Comparison of ENCODE assay signal across 9 cellular contexts in the genomic region with DNA sequence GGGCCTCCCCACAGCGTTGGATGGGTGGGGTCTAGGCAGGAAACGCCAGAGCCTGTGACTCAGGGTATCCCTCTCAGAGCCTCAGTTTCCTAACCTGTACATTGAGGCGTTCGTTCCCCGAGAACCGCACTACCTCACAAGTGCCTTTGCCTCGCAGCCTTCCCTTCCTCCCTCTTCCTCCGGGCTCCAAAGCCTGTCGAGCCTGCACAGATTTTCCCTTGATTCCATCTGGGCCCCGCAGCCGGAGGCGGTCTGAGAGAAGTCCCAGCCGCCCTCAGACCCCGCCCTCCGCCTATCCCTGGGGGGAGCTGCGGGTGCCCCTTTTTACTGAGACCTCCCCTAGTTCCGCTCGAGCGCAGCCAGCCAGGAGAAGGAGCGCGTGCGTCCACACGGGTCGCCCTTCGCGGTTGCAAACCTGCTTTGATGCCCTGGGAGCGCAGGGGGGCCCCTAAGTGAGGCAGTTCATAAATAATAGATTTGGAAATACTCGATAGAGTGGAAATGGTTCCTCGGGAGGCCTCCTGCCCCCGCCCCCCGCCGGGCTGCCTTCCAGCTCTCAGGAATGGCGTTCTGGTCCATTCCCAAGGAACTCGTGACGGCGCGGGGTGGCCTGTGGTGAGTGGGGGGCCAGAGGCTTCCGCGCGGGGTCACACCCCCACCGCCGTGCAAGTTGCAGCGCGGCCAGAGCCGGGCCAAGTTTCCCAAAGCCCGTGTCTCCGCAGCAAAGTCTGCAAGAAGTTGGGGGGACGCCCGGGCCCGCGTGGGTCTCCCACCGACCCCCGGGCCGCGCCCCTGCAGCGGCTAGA. TPM values are rescaled to one million over a fixed set of nuclear protein-coding genes. Genes with fewer than 3 reads are reported as not detected.
DNase-seq lines count a peak whose midpoint lies in the region; ATAC-seq and TF ChIP-seq lines count a peak whose summit lies in the region.
"Had no signal": no experiment of that assay in that cellular context is flagged by ENCODE, and none has a peak within 500 bp of the region (broad histone marks: within the 10 kb centered on the region; RNA-seq: fewer than 3 reads in every experiment).

No MANE protein-coding gene starts in this region.

- H3K79me2 ChIP-seq in MM.1S (ENCODE audit: low read length) = no peaks in the 10 kb centered on the region

- H3K9me3 ChIP-seq in MM.1S (replicated peaks; ENCODE audit: insufficient read depth, low read length) (no peaks in the 10 kb centered on the region), ascending aorta (no peaks in the 10 kb centered on the region)
- H3K9me3 ChIP-seq: adrenal gland had no signal

- H3K27me3 ChIP-seq in MM.1S (replicated peaks; ENCODE audit: insufficient read depth, low read length) (peaks cover 31% of the 10 kb centered on the region), ascending aorta (peaks cover 7% of the 10 kb centered on the region)

- H2AFZ ChIP-seq in MM.1S (ENCODE audit: low read length) = no peak overlapping the region

- no peaks in the 10 kb centered on the region for H3K9me2 ChIP-seq in MM.1S (replicated peaks; ENCODE audit: insufficient read depth, low read length)

- intact Hi-C loops in ascending aorta (cut with DNase I) = no loop called here

- no peak for ATAC-seq in stimulated activated naive CD8-positive, alpha-beta T cell treated with anti-CD3 and anti-CD28 coated beads, Interleukin-15, Interleukin-2, amounts not matched to agents 100 U/mL and 50 U/mL, for 24 hours

- DNase-seq in NCI-H1417 (lab: John Stamatoyannopoulos, UW) (peak in 2 of 3 experiments; percentile 33 to 56), NCI-H1417 treated with DMSO at 0.1 percent for 48 hours (lab: John Stamatoyannopoulos, UW) (no peak), MM.1S (no peak), ascending aorta (ENCODE audit: low spot score in 2 of 2) (no peak), iPS-NIHi7 (ENCODE audit: extremely low spot score) (peak; percentile 52), UCSD-AML1 (lab: John Stamatoyannopoulos, UW; ENCODE audit: unreplicated experiment) (no peak), A172 (ENCODE audit: low spot score) (no peak)
- peak; percentile 42 for DNase-seq in stimulated activated naive CD8-positive, alpha-beta T cell treated with anti-CD3 and anti-CD28 coated beads, Interleukin-15, Interleukin-2, amounts not matched to agents 100 U/mL and 50 U/mL, for 24 hours

- H3K4me1 ChIP-seq in MM.1S (ENCODE audit: low read length) = 0 out of 2 replicates have a peak, but pooled peaks cover 4% of the 10 kb centered on the region
- H3K4me1 ChIP-seq in ascending aorta = peaks cover 8 to 11% of the 10 kb centered on the region in 2 donors

- H3K36me3 ChIP-seq in MM.1S (replicated peaks; ENCODE audit: insufficient read depth, low read length) (no peaks in the 10 kb centered on the region), ascending aorta (no peaks in the 10 kb centered on the region)
- H3K36me3 ChIP-seq: adrenal gland had no signal

- no peak overlapping the region for H3K9ac ChIP-seq in MM.1S (ENCODE audit: low read length)

- no peak for TF ChIP-seq CTCF in MM.1S (IDR thresholded peaks at IDR 0.05; ENCODE audit: low read length)
- TF ChIP-seq CTCF in ascending aorta (IDR thresholded peaks at IDR 0.05) = no peak

- H3K4me3 ChIP-seq in MM.1S (ENCODE audit: low read length) = no peak overlapping the region
- peak overlapping the region; percentile 60 to 76 for H3K4me3 ChIP-seq in ascending aorta

- H3K27ac ChIP-seq in MM.1S (ENCODE audit: low read length) (no peak overlapping the region), ascending aorta (no peak overlapping the region)
- H3K27ac ChIP-seq: adrenal gland had no signal

- H4K20me1 ChIP-seq in MM.1S (ENCODE audit: insufficient read depth, low read length) = no peaks in the 10 kb centered on the region

- peak overlapping the region; percentile 54; the same call in 1 of the 2 replicates for H3K4me2 ChIP-seq in MM.1S (ENCODE audit: low read depth, low read length)

- no peaks in the 10 kb centered on the region for H3F3A ChIP-seq in MM.1S (ENCODE audit: insufficient read depth, low read length)

RNA-seq across cellular contexts. Expression of a gene that starts 0.7 kb away (rescaled TPM):
- total RNA-seq in ascending aorta = not detected
- 10.9 and 11.1 TPM in 2 replicates for total RNA-seq in A172 (2014; rRNA removed; shearing (Covaris generic))

RNA-seq across cellular contexts. Expression of a gene that starts 49.1 kb away (rescaled TPM):
- 11.9 TPM for total RNA-seq in ascending aorta
- 65.9 and 68.5 TPM in 2 replicates for total RNA-seq in A172 (2014; rRNA removed; shearing (Covaris generic))

RNA-seq across cellular contexts. Expression of a gene that starts 49.3 kb away (rescaled TPM):
- 148 TPM for total RNA-seq in ascending aorta
- total RNA-seq in A172 (2014; rRNA removed; shearing (Covaris generic)) = 784 and 875 TPM in 2 replicates

Comparison
In these comparisons a context has a peak if more than half of its experiments do, and no peak if none do; other contexts are left out.
1. DNase-seq: peak in NCI-H1417 (2 of 3), iPS-NIHi7 (single experiment) and stimulated activated naive CD8-positive, alpha-beta T cell treated with anti-CD3 and anti-CD28 coated beads, Interleukin-15, Interleukin-2, amounts not matched to agents 100 U/mL and 50 U/mL, for 24 hours (single experiment); none in NCI-H1417 treated with DMSO at 0.1 percent for 48 hours (single experiment), MM.1S (single experiment), ascending aorta (0 of 2), UCSD-AML1 (single experiment) and A172 (single experiment).
2. RNA of a gene that starts 0.7 kb away (total RNA-seq): 10.9 to 11.1 TPM in A172; not detected in ascending aorta (single experiment); every median in the first group is over 10 times any median in the second.